8 cellular contexts compared by ENCODE assay signal in the genomic region with DNA sequence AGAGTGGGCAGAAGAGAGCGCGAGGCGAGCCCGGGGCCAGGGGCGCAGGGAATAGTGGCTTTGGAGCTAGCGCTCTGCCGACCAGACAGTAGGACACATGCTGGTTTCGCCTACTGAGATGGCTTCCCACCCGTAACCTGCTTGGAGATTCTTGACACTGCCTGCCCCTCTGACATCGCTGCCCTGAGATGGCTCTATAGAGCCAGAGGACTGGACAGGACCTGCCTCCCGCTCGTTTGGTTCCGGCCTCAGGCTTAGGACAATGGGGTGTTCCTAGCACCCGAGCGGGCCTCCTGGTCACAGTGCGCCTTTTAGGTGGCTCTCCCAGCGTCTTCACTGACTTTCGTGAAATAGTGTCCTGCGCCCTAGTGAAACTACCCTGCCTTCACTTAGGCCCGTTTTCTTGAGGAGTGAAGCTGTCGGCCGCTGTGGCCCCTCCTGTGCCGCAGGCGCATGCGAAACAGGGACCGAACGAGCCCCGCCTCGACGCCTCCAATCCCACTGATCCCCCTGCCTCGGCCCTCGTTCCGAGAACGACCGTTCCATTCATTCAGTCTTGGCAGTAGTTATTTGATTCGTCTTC. TPM values are rescaled to one million over a fixed set of nuclear protein-coding genes. Genes with fewer than 3 reads are reported as not detected.
DNase-seq lines count a peak whose midpoint lies in the region; ATAC-seq and TF ChIP-seq lines count a peak whose summit lies in the region.

No MANE protein-coding gene starts in this region.

- H3K9ac ChIP-seq in BLaER1 treated with 17β-estradiol and CSF1 and Interleukin-3, amounts not matched to agents 10 nM and 100 nM = peak overlapping the region; percentile 86 to 97 (median 96)

- peak overlapping the region; percentile 80 to 96 (median 95) for H3K27ac ChIP-seq in BLaER1 treated with 17β-estradiol and CSF1 and Interleukin-3, amounts not matched to agents 10 nM and 100 nM

- peak overlapping the region; percentile 62 to 84 (median 77) for H3K4me3 ChIP-seq in BLaER1 treated with 17β-estradiol and CSF1 and Interleukin-3, amounts not matched to agents 10 nM and 100 nM
- peak overlapping the region; percentile 81 to 88 for H3K4me3 ChIP-seq in foreskin fibroblast (ENCODE audit: low read depth in 1 of 2, low read length in 2 of 2)
- H3K4me3 ChIP-seq in neuron (ENCODE audit: low read length) = peak overlapping the region; percentile 66

- peaks cover 10 to 21% (median 14%) of the 10 kb centered on the region in 10 experiments; a peak in 19 of 20 replicates for H3K4me1 ChIP-seq in BLaER1 treated with 17β-estradiol and CSF1 and Interleukin-3, amounts not matched to agents 10 nM and 100 nM
- H3K4me1 ChIP-seq in neuron (ENCODE audit: insufficient read depth, low read length) = peaks cover 10% of the 10 kb centered on the region

- peaks cover 15 to 48% (median 32%) of the 10 kb centered on the region in 11 experiments for H3K27me3 ChIP-seq in BLaER1 treated with 17β-estradiol and CSF1 and Interleukin-3, amounts not matched to agents 10 nM and 100 nM
- H3K27me3 ChIP-seq in neuron (ENCODE audit: insufficient read depth, low read length) = no peaks in the 10 kb centered on the region

- H3K9me3 ChIP-seq in BLaER1 treated with 17β-estradiol and CSF1 and Interleukin-3, amounts not matched to agents 10 nM and 100 nM (replicated peaks in 1 of 11) = 0 out of 22 replicates have a peak, but pooled peaks cover 0 to 5% (median 0%) of the 10 kb centered on the region in 11 experiments
- H3K9me3 ChIP-seq in neuron (ENCODE audit: low read length) = no peaks in the 10 kb centered on the region

- peak; percentile 6 for ATAC-seq in GM21447 (IDR thresholded peaks at IDR 0.05; ENCODE audit: unreplicated experiment)

- TF ChIP-seq CTCF in foreskin fibroblast (IDR thresholded peaks at IDR 0.05; ENCODE audit: low read depth, low read length) = no peak

- H2AFZ ChIP-seq in neuron (ENCODE audit: low read depth, low read length) = no peak overlapping the region

- peak overlapping the region; percentile 71 to 83 (median 77) for H3K4me2 ChIP-seq in BLaER1 treated with 17β-estradiol and CSF1 and Interleukin-3, amounts not matched to agents 10 nM and 100 nM

- H3K36me3 ChIP-seq in BLaER1 treated with 17β-estradiol and CSF1 and Interleukin-3, amounts not matched to agents 10 nM and 100 nM = peaks cover 15 to 25% (median 19%) of the 10 kb centered on the region in 11 experiments; a peak in 17 of 22 replicates
- H3K36me3 ChIP-seq in neuron (ENCODE audit: insufficient read depth, low read length) = peaks cover 15% of the 10 kb centered on the region

- peak; percentile 42 for DNase-seq in NCI-H2227 (lab: John Stamatoyannopoulos, UW; ENCODE audit: unreplicated experiment)
- DNase-seq in activated T-helper 9 cell treated with anti-CD3 and anti-CD28 coated beads, Interleukin-2, amount 50 U/mL, for 16 hours (ENCODE audit: low read depth) = peak; percentile 11
- DNase-seq in foreskin fibroblast = peak; percentile 12 to 52
- no peak for DNase-seq in mucosa of gallbladder (ENCODE audit: low spot score)
- DNase-seq in KG1 (lab: John Stamatoyannopoulos, UW) = no peak

- H4K20me1 ChIP-seq in BLaER1 treated with 17β-estradiol and CSF1 and Interleukin-3, amounts not matched to agents 10 nM and 100 nM = peaks cover 11 to 32% (median 20%) of the 10 kb centered on the region in 11 experiments; a peak in 18 of 22 replicates

RNA-seq across cellular contexts. Expression of a gene that starts 0.6 kb away (rescaled TPM):
- 44.2 TPM for total RNA-seq in mucosa of gallbladder

Comparison
In these comparisons a context has a peak if more than half of its experiments do, and no peak if none do; other contexts are left out.
1. DNase-seq: peak in NCI-H2227 (single experiment), activated T-helper 9 cell treated with anti-CD3 and anti-CD28 coated beads, Interleukin-2, amount 50 U/mL, for 16 hours (single experiment) and foreskin fibroblast (2 of 2); none in mucosa of gallbladder (single experiment) and KG1 (single experiment).
2. Peak in every context shown above with its lines, with median percentiles within 50 percentile points of each other: H3K4me3 ChIP-seq.